In genomic region chr14:68492889-68493288, GRCh38 we compare ENCODE assay signal across 20 cellular contexts.
"Had no signal": no experiment of that assay in that cellular context is flagged by ENCODE, and none has a peak within 500 bp of the region (broad histone marks: within the 10 kb centered on the region; RNA-seq: fewer than 3 reads in every experiment).

No MANE protein-coding gene starts in this region.

- H3K27me3 Mint-ChIP-seq: activated CD4-positive, alpha-beta memory T cell treated with anti-CD3 and anti-CD28 coated beads, Interleukin-2, amount 10 ng/mL, durations not matched to agents 7 days and 5 days; activated CD8-positive, alpha-beta memory T cell treated with anti-CD3 and anti-CD28 coated beads, Interleukin-2, amount 10 ng/mL, durations not matched to agents 7 days and 5 days; activated naive CD8-positive, alpha-beta T cell treated with anti-CD3 and anti-CD28 coated beads, Interleukin-2, amount 10 ng/mL, durations not matched to agents 7 days and 5 days; effector memory CD8-positive, alpha-beta T cell had no signal

- H3K9ac ChIP-seq: parathyroid adenoma had no signal

- H3K4me1 ChIP-seq: lower lobe of right lung, parathyroid adenoma, transverse colon had no signal

- H3K27me3 ChIP-seq: neutrophil, spleen, transverse colon had no signal

- H2AFZ ChIP-seq: parathyroid adenoma had no signal

- DNase-seq: activated CD4-positive, alpha-beta memory T cell treated with anti-CD3 and anti-CD28 coated beads, Interleukin-2, amount 10 ng/mL, durations not matched to agents 7 days and 5 days; activated CD4-positive, alpha-beta T cell treated with anti-CD3 and anti-CD28 coated beads for 48 hours; activated CD4-positive, CD25-positive, alpha-beta regulatory T cell; activated CD8-positive, alpha-beta memory T cell treated with anti-CD3 and anti-CD28 coated beads, Interleukin-2, amount 10 ng/mL, durations not matched to agents 7 days and 5 days; activated naive CD4-positive, alpha-beta T cell treated with Interleukin-2 at 50 U/mL for 16 hours; activated naive CD8-positive, alpha-beta T cell treated with anti-CD3 and anti-CD28 coated beads, Interleukin-2, amount 10 ng/mL, durations not matched to agents 7 days and 5 days; amygdala; dermis blood vessel endothelial cell; effector memory CD8-positive, alpha-beta T cell; islet precursor cell; left colon; lower lobe of right lung; spleen; stimulated activated CD8-positive, alpha-beta memory T cell treated with anti-CD3 and anti-CD28 coated beads, Interleukin-4, amount 100 ng/mL, for 48 hours; stimulated activated naive CD8-positive, alpha-beta T cell treated with anti-CD3 and anti-CD28 coated beads, Interleukin-15, Interleukin-2, amounts not matched to agents 100 U/mL and 50 U/mL, for 24 hours; substantia nigra; transverse colon had no signal

- H3K27ac ChIP-seq: lower lobe of right lung, neutrophil, parathyroid adenoma, spleen, transverse colon had no signal

- H3K79me2 ChIP-seq: parathyroid adenoma had no signal

- H3K9me3 ChIP-seq: lower lobe of right lung, neutrophil, spleen, transverse colon had no signal

- H3K9me3 Mint-ChIP-seq: activated CD4-positive, alpha-beta memory T cell treated with anti-CD3 and anti-CD28 coated beads, Interleukin-2, amount 10 ng/mL, durations not matched to agents 7 days and 5 days; activated naive CD8-positive, alpha-beta T cell treated with anti-CD3 and anti-CD28 coated beads, Interleukin-2, amount 10 ng/mL, durations not matched to agents 7 days and 5 days; effector memory CD8-positive, alpha-beta T cell; T-helper 2 cell treated with Interferon-gamma antibody and Interleukin-4, amounts not matched to agents 5 μg/mL and 100 μg/mL, for 36 hours had no signal

- H3K27ac Mint-ChIP-seq: activated CD4-positive, alpha-beta memory T cell treated with anti-CD3 and anti-CD28 coated beads, Interleukin-2, amount 10 ng/mL, durations not matched to agents 7 days and 5 days; activated CD8-positive, alpha-beta memory T cell treated with anti-CD3 and anti-CD28 coated beads, Interleukin-2, amount 10 ng/mL, durations not matched to agents 7 days and 5 days; activated naive CD8-positive, alpha-beta T cell treated with anti-CD3 and anti-CD28 coated beads, Interleukin-2, amount 10 ng/mL, durations not matched to agents 7 days and 5 days; effector memory CD8-positive, alpha-beta T cell; T-helper 2 cell treated with Interferon-gamma antibody and Interleukin-4, amounts not matched to agents 5 μg/mL and 100 μg/mL, for 36 hours had no signal

- H3K4me3 Mint-ChIP-seq: activated CD4-positive, alpha-beta memory T cell treated with anti-CD3 and anti-CD28 coated beads, Interleukin-2, amount 10 ng/mL, durations not matched to agents 7 days and 5 days; activated CD8-positive, alpha-beta memory T cell treated with anti-CD3 and anti-CD28 coated beads, Interleukin-2, amount 10 ng/mL, durations not matched to agents 7 days and 5 days; activated naive CD8-positive, alpha-beta T cell treated with anti-CD3 and anti-CD28 coated beads, Interleukin-2, amount 10 ng/mL, durations not matched to agents 7 days and 5 days; effector memory CD8-positive, alpha-beta T cell; T-helper 2 cell treated with Interferon-gamma antibody and Interleukin-4, amounts not matched to agents 5 μg/mL and 100 μg/mL, for 36 hours had no signal

- H3K36me3 Mint-ChIP-seq: activated CD8-positive, alpha-beta memory T cell treated with anti-CD3 and anti-CD28 coated beads, Interleukin-2, amount 10 ng/mL, durations not matched to agents 7 days and 5 days had no signal

- ATAC-seq: activated CD8-positive, alpha-beta memory T cell treated with anti-CD3 and anti-CD28 coated beads, Interleukin-2, amount 10 ng/mL, durations not matched to agents 7 days and 5 days; effector memory CD8-positive, alpha-beta T cell; left colon; lower lobe of right lung; stimulated activated naive CD8-positive, alpha-beta T cell treated with anti-CD3 and anti-CD28 coated beads, Interleukin-15, Interleukin-2, amounts not matched to agents 100 U/mL and 50 U/mL, for 24 hours had no signal
